8 cellular contexts compared by ENCODE assay signal in the genomic region with DNA sequence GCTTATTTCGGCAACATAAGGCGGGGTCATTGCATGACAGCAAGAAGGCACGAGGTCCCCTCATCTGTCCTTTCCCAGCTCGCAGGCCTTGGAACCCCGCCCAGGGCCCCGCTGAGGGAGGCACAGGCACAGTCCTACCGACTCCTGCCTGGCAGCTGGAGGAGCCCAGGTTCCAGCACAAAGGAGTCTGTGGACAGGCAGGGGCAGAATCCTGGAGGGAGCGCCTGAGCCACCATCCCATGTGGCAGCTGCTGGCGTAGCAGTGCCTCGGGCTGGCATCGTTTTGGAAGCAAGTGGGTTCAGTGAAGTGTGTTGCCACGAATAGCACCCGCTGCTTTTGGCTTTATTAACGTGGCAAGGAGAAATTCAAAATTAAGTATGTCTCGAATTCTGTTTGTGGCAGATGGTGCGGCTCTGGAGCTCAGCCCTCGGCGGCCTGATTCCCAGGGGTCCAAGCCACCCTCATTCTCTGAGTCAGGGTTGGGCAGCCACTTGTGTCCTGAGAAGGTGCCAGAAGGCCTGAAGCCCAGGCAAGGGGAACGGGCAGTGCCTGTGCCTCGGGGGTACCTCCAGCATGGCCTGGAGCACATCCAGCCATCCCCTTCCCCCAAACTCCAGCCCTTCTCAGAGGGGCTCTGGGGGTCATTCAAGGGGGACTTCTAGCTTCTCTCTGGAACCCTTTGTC. TPM values are rescaled to one million over a fixed set of nuclear protein-coding genes. Genes with fewer than 3 reads are reported as not detected.
DNase-seq lines count a peak whose midpoint lies in the region; ATAC-seq and TF ChIP-seq lines count a peak whose summit lies in the region.

No MANE protein-coding gene starts in this region.

- peaks cover 14 to 34% (median 34%) of the 10 kb centered on the region in 3 donors for H3K4me1 Mint-ChIP-seq in naive B cell

- H3K4me2 ChIP-seq in BLaER1: peak overlapping the region; percentile 86

- H3K4me1 ChIP-seq in BLaER1: peaks cover 53% of the 10 kb centered on the region

- H3K27me3 Mint-ChIP-seq in naive B cell: no peaks in the 10 kb centered on the region

- ATAC-seq in naive B cell (ENCODE audit: low read depth in 2 of 2) (no peak), HG02623 (IDR thresholded peaks at IDR 0.05; ENCODE audit: unreplicated experiment) (no peak)

- H3K9me3 ChIP-seq in BLaER1: no peaks in the 10 kb centered on the region

- H3K27me3 ChIP-seq in BLaER1: no peaks in the 10 kb centered on the region

- peak; percentile 70 to 79 for DNase-seq in NCI-H524 (lab: John Stamatoyannopoulos, UW)
- peak; percentile 51 for DNase-seq in fibroblast of gingiva (ENCODE audit: low read depth)
- DNase-seq in naive B cell: no peak
- no peak for DNase-seq in GM13976 (ENCODE audit: low spot score)
- no peak for DNase-seq in NCI-H187 (lab: John Stamatoyannopoulos, UW)
- no peak for DNase-seq in SIG-M5 (lab: John Stamatoyannopoulos, UW)

- H3K9me3 Mint-ChIP-seq in naive B cell: no peaks in the 10 kb centered on the region

- 0 out of 2 replicates have a peak overlapping the region, but pooled peaks have one; percentile 2 for H3K4me3 ChIP-seq in BLaER1

- H3K36me3 Mint-ChIP-seq in naive B cell: peaks cover 0 to 8% of the 10 kb centered on the region in 2 donors

- TF ChIP-seq CTCF in GM13976 (IDR thresholded peaks at IDR 0.05; ENCODE audit: borderline replicate concordance, control extremely low read depth, extremely low read depth, insufficient read depth, missing control alignments): no peak

- in situ Hi-C loops in GM13976 (cut with MboI; ENCODE audit: low sequenced_read_pairs, unreplicated experiment): no loop called here

- H3K27ac ChIP-seq in BLaER1: peak overlapping the region; percentile 20; the same call in 1 of the 2 replicates

- H3K4me3 Mint-ChIP-seq in naive B cell: no peak overlapping the region

- H3K36me3 ChIP-seq in BLaER1: no peaks in the 10 kb centered on the region

- H4K20me1 ChIP-seq in BLaER1: peaks cover 43% of the 10 kb centered on the region

- peak overlapping the region in 4 of 6 donors; percentile 20 to 86 (median 64) for H3K27ac Mint-ChIP-seq in naive B cell

- H3K9ac ChIP-seq in BLaER1: no peak overlapping the region

RNA-seq across cellular contexts. Expression of gene SLC8B1, which starts 35.9 kb away (rescaled TPM):
- 10 to 100 TPM in 5 of 6 donors, 1 to 10 TPM in 1; 5.3 to 35.1 (median 14.6) TPM for polyA plus RNA-seq in naive B cell (ENCODE audit: low read depth in 6 of 6)

RNA-seq across cellular contexts. Expression of gene PLBD2, which starts 59.4 kb away (rescaled TPM):
- 1 to 10 TPM; 1.4 to 6.0 (median 2.6) TPM for polyA plus RNA-seq in naive B cell (ENCODE audit: low read depth in 6 of 6)

Comparison
In these comparisons a context has a peak if more than half of its experiments do, and no peak if none do; other contexts are left out.
1. DNase-seq: peak in NCI-H524 (2 of 2) and fibroblast of gingiva (single experiment); none in naive B cell (single experiment), GM13976 (single experiment), NCI-H187 (0 of 2) and SIG-M5 (single experiment).